Comparison of ENCODE assay signal across 13 cellular contexts in genomic region chr7:43303740-43304241, GRCh38.
DNase-seq lines count a peak whose midpoint lies in the region; ATAC-seq, FAIRE-seq and TF ChIP-seq lines count a peak whose summit lies in the region.
"Had no signal": no experiment of that assay in that cellular context is flagged by ENCODE, and none has a peak within 500 bp of the region (broad histone marks: within the 10 kb centered on the region; RNA-seq: fewer than 3 reads in every experiment).

No MANE protein-coding gene starts in this region.

- no peaks in the 10 kb centered on the region; the same call in 1 of the 2 replicates for H3K23me2 ChIP-seq in H1 (ENCODE audit: low read depth, low read length)

- no peak overlapping the region for H3K4me3 ChIP-seq in H1 (ENCODE audit: extremely low read depth in 1 of 4, insufficient read depth in 2 of 4, low read depth in 3 of 4, low read length in 4 of 4)
- H3K4me3 ChIP-seq: SJSA1 had no signal

- WGBS in H1 (ENCODE audit: extremely low coverage in 1 of 2, insufficient coverage in 1 of 2, insufficient read length in 1 of 2, insufficient replicate concordance in 2 of 2, low coverage in 1 of 2, low lambda C conversion rate in 2 of 2, missing lambda C conversion rate in 1 of 2), 2 experiments = 80% methylated on average over 4 of the region's 4 CpGs; no CpG with 5 or more reads in 1 of the 2 experiments

- H3K79me2 ChIP-seq in H1 (ENCODE audit: control insufficient read depth in 1 of 2, insufficient read depth in 2 of 2, low read length in 2 of 2) = no peaks in the 10 kb centered on the region

- DNase-seq in H1 (ENCODE audit: low read depth in 1 of 2, low spot score in 2 of 2) = no peak
- DNase-seq in stimulated activated CD4-positive, alpha-beta T cell treated with anti-CD3 and anti-CD28 coated beads, Interleukin-4, amount 100 ng/mL, for 48 hours (ENCODE audit: low read depth in 2 of 2) = peak; percentile 47 to 57
- DNase-seq in NCI-H1105 (lab: John Stamatoyannopoulos, UW) = no peak
- DNase-seq in SKM-1 treated with dmso at 0.1 percent for 144 hours (lab: John Stamatoyannopoulos, UW; ENCODE audit: unreplicated experiment) = no peak
- DNase-seq in cerebellar cortex (ENCODE audit: low spot score) = no peak
- DNase-seq: DMS79, NCI-H446 had no signal

- no peak overlapping the region for H3K9ac ChIP-seq in H1 (replicated peaks in 1 of 4; ENCODE audit: extremely low read depth in 1 of 4, low read depth in 3 of 4, low read length in 3 of 4)

- peak overlapping the region; percentile 60; the same call in 1 of the 2 replicates for H2BK5ac ChIP-seq in H1 (ENCODE audit: low read depth, low read length)

- peak overlapping the region; percentile 88; the same call in 1 of the 2 replicates for H2BK20ac ChIP-seq in H1 (ENCODE audit: low read length)

- H3K79me1 ChIP-seq in H1 (ENCODE audit: low read depth, low read length) = no peaks in the 10 kb centered on the region

- no peaks in the 10 kb centered on the region for H4K20me1 ChIP-seq in H1 (replicated peaks in 1 of 2; ENCODE audit: control insufficient read depth in 1 of 2, insufficient read depth in 2 of 2, low read length in 2 of 2)

- H4K91ac ChIP-seq in H1 (replicated peaks; ENCODE audit: insufficient read length, low read length) = peak overlapping the region; percentile 62

- no peaks in the 10 kb centered on the region for H3K9me3 ChIP-seq in H1 (ENCODE audit: insufficient read depth in 2 of 2, low read depth in 1 of 2, low read length in 1 of 2)
- H3K9me3 ChIP-seq: SJSA1 had no signal

- no peak for TF ChIP-seq EP300 in H1 (IDR thresholded peaks at IDR 0.05; ENCODE audit: borderline replicate concordance in 1 of 2, low read depth in 2 of 2, low read length in 2 of 2)

- no peak overlapping the region for H3K4me2 ChIP-seq in H1 (ENCODE audit: insufficient read depth in 1 of 2, low read depth in 2 of 2, low read length in 2 of 2)

- H3K56ac ChIP-seq in H1 (replicated peaks; ENCODE audit: insufficient read length, low read depth, low read length) = no peak overlapping the region

- no peak overlapping the region for H2BK120ac ChIP-seq in H1 (replicated peaks; ENCODE audit: low read depth, low read length)

- no peak for TF ChIP-seq POLR2A in H1 (IDR thresholded peaks at IDR 0.05; ENCODE audit: control extremely low read depth in 1 of 2, low read depth in 2 of 2, low read length in 2 of 2)

- H4K5ac ChIP-seq in H1 (ENCODE audit: insufficient read length, low read depth, low read length) = no peak overlapping the region

- CTCF ChIA-PET in H1 (lab: Charles Lee; ENCODE audit: partially characterized antibody) = interaction anchor here (1.0 kb wide), 1 partner anchor 368 kb away, joined by 3 read pairs; no protein-coding TSS in a partner anchor

- TF ChIP-seq RAD21 in H1 (IDR thresholded peaks at IDR 0.05 in 1 of 2, conservative IDR thresholded peaks at IDR 0.05 in 1 of 2; ENCODE audit: low read depth in 2 of 2, low read length in 2 of 2) = no peak

- H3K18ac ChIP-seq in H1 (ENCODE audit: extremely low read depth, low read length) = no peak overlapping the region

- H2BK12ac ChIP-seq in H1 (ENCODE audit: low read depth, low read length) = peak overlapping the region; percentile 22; the same call in 1 of the 2 replicates

- no peak overlapping the region; the same call in none of the 2 replicates for H2BK15ac ChIP-seq in H1 (ENCODE audit: low read length)

- TF ChIP-seq CTCF in VCaP (conservative IDR thresholded peaks at IDR 0.05) (no peak), H1 (IDR thresholded peaks at IDR 0.05; ENCODE audit: control extremely low read depth in 1 of 3, insufficient read depth in 1 of 3, low read depth in 1 of 3, low read length in 3 of 3) (no peak)

- no peak overlapping the region for H3K23ac ChIP-seq in H1 (ENCODE audit: insufficient read length)

- no peak overlapping the region for H2AFZ ChIP-seq in H1 (ENCODE audit: low read length)

- H3K27me3 ChIP-seq in H1 (replicated peaks in 1 of 4; ENCODE audit: control insufficient read depth in 3 of 4, extremely low read depth in 1 of 4, insufficient read depth in 3 of 4, low read length in 3 of 4) = no peaks in the 10 kb centered on the region
- H3K27me3 ChIP-seq: SJSA1 had no signal

- H2AK5ac ChIP-seq in H1 (ENCODE audit: low read depth, low read length) = no peak overlapping the region; the same call in 1 of the 2 replicates

- H3K14ac ChIP-seq in H1 (ENCODE audit: insufficient read length) = no peak overlapping the region

- H3K4ac ChIP-seq in H1 (replicated peaks; ENCODE audit: insufficient read length, low read depth, low read length) = no peak overlapping the region

- ATAC-seq in GM19463 (IDR thresholded peaks at IDR 0.05; ENCODE audit: unreplicated experiment) = peak; percentile 33
- no peak for ATAC-seq in HG02938 (IDR thresholded peaks at IDR 0.05; ENCODE audit: unreplicated experiment)
- ATAC-seq: naive thymus-derived CD4-positive, alpha-beta T cell had no signal

- H4K8ac ChIP-seq in H1 (ENCODE audit: extremely low read depth, insufficient read depth, low read length) = no peak overlapping the region; the same call in 1 of the 2 replicates

- POLR2A ChIA-PET in H1 (lab: Charles Lee; ENCODE audit: partially characterized antibody) = interaction anchor here (1.4 kb wide), 1 partner anchor 16 kb away, joined by 3 read pairs; no protein-coding TSS in a partner anchor

- no peak for FAIRE-seq in H1 (lab: Jason Lieb, UNC)
- FAIRE-seq: endometrium had no signal

- H3K27ac ChIP-seq in VCaP = peak overlapping the region; percentile 19
- H3K27ac ChIP-seq in H1 (ENCODE audit: low read depth, low read length) = no peak overlapping the region
- H3K27ac ChIP-seq: SJSA1 had no signal

- H3K36me3 ChIP-seq in H1 (ENCODE audit: control insufficient read depth in 2 of 4, insufficient read depth in 4 of 4, low read length in 3 of 4) = no peaks in the 10 kb centered on the region
- H3K36me3 ChIP-seq: SJSA1 had no signal

- peaks cover 0 to 10% (median 6%) of the 10 kb centered on the region in 4 experiments; a peak in 4 of 7 replicates for H3K4me1 ChIP-seq in H1 (replicated peaks in 1 of 4; ENCODE audit: control insufficient read depth in 3 of 4, insufficient read depth in 4 of 4, low read length in 3 of 4)

TF ChIP-seq in H1, 55 proteins besides CTCF, POLR2A, EP300 and RAD21:
- no peak for TF ChIP-seq JUN (IDR thresholded peaks at IDR 0.05; ENCODE audit: low read depth, low read length)
- no peak for TF ChIP-seq POLR2AphosphoS5 (IDR thresholded peaks at IDR 0.05; ENCODE audit: low read depth, low read length)

Comparison
In these comparisons a context has a peak if more than half of its experiments do, and no peak if none do; other contexts are left out.
1. DNase-seq: peak in stimulated activated CD4-positive, alpha-beta T cell treated with anti-CD3 and anti-CD28 coated beads, Interleukin-4, amount 100 ng/mL, for 48 hours (2 of 2); none in H1 (0 of 2), NCI-H1105 (single experiment), SKM-1 treated with dmso at 0.1 percent for 144 hours (single experiment) and cerebellar cortex (single experiment).